Comparison of ENCODE assay signal across 12 cellular contexts in the genomic region with DNA sequence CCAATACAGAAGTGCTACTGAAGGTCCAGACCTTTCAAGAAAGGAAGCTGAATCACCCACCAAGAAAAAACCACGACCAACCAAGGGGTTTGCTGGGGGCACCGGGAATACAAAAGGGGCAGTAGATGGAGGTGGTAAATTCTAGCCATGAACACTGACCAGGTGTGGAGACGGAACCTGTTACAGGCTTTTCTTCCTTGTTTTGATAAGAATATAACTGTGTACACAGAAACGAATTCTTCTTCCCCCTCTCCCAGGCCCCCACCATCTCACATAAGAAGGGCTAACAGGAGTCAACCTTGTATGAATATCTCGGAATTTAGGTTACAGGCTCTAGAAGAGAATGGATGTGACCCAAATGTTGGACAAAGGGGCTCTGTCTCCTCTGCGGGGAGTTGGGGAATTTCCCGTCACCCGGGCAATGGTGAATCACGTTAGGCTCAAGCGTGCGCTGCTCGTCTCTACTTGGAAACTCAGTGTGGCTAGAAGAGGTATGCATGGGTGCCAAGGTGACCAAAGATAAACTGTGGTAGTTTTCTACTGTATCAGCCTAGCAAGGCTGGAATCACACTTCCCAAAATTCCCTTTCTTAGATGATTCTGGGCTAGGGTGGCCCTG.
A peak's percentile ranks its signal among the peaks of the same experiment; 100 is the strongest.
DNase-seq lines count a peak whose midpoint lies in the region; ATAC-seq, FAIRE-seq and TF ChIP-seq lines count a peak whose summit lies in the region.
"Had no signal": no experiment of that assay in that cellular context is flagged by ENCODE, and none has a peak within 500 bp of the region (broad histone marks: within the 10 kb centered on the region; RNA-seq: fewer than 3 reads in every experiment).

No MANE protein-coding gene starts in this region.

- H3K27me3 ChIP-seq in osteoblast (ENCODE audit: insufficient read depth, low read length) = no peaks in the 10 kb centered on the region

- peaks cover 17% of the 10 kb centered on the region for H3K4me1 ChIP-seq in osteoblast (ENCODE audit: insufficient read depth, low read length)

- no peaks in the 10 kb centered on the region for H3K27me3 Mint-ChIP-seq in activated CD4-positive, alpha-beta memory T cell treated with anti-CD3 and anti-CD28 coated beads for 36 hours
- peaks cover 19% of the 10 kb centered on the region for H3K27me3 Mint-ChIP-seq in activated CD4-positive, alpha-beta memory T cell treated with anti-CD3 and anti-CD28 coated beads, Interleukin-2, amount 10 ng/mL, durations not matched to agents 7 days and 5 days
- H3K27me3 Mint-ChIP-seq: type B pancreatic cell had no signal

- DNase-seq in activated CD4-positive, alpha-beta memory T cell treated with anti-CD3 and anti-CD28 coated beads for 36 hours = peak; percentile 71
- no peak for DNase-seq in activated CD4-positive, alpha-beta memory T cell treated with anti-CD3 and anti-CD28 coated beads, Interleukin-2, amount 10 ng/mL, durations not matched to agents 7 days and 5 days
- DNase-seq in RCC 7860 (ENCODE audit: low spot score) = peak; percentile 87
- DNase-seq in caudate nucleus (lab: John Stamatoyannopoulos, UW) = no peak
- no peak for DNase-seq in osteoblast (ENCODE audit: insufficient read length, low spot score, missing footprints)
- DNase-seq in NCI-H1436 treated with DMSO at 0.1 percent for 48 hours (lab: John Stamatoyannopoulos, UW) = no peak
- DNase-seq: NCI-H1105, NCI-H526 treated with DMSO at 0.1 percent for 48 hours, SHP77 treated with DMSO at 0.1 percent for 48 hours had no signal

- H3K4me1 Mint-ChIP-seq in activated CD4-positive, alpha-beta memory T cell treated with anti-CD3 and anti-CD28 coated beads for 36 hours (ENCODE audit: low read depth) = peaks cover 90% of the 10 kb centered on the region
- H3K4me1 Mint-ChIP-seq in activated CD4-positive, alpha-beta memory T cell treated with anti-CD3 and anti-CD28 coated beads, Interleukin-2, amount 10 ng/mL, durations not matched to agents 7 days and 5 days = peaks cover 73% of the 10 kb centered on the region

- H3K9me3 Mint-ChIP-seq in activated CD4-positive, alpha-beta memory T cell treated with anti-CD3 and anti-CD28 coated beads for 36 hours = no peaks in the 10 kb centered on the region
- no peaks in the 10 kb centered on the region for H3K9me3 Mint-ChIP-seq in activated CD4-positive, alpha-beta memory T cell treated with anti-CD3 and anti-CD28 coated beads, Interleukin-2, amount 10 ng/mL, durations not matched to agents 7 days and 5 days

- FAIRE-seq in RCC 7860 (lab: Jason Lieb, UNC) = peak; percentile 33

- POLR2A ChIA-PET in activated CD4-positive, alpha-beta memory T cell treated with anti-CD3 and anti-CD28 coated beads for 36 hours (lab: Charles Lee) = no interaction called here
- POLR2A ChIA-PET in activated CD4-positive, alpha-beta memory T cell treated with anti-CD3 and anti-CD28 coated beads, Interleukin-2, amount 10 ng/mL, durations not matched to agents 7 days and 5 days (lab: Charles Lee) = no interaction called here

- H4K20me1 ChIP-seq in osteoblast (ENCODE audit: insufficient read depth, low read length) = no peaks in the 10 kb centered on the region

- TF ChIP-seq CTCF in osteoblast (IDR thresholded peaks at IDR 0.05; ENCODE audit: extremely low read depth, low read depth, low read length) = no peak

- peaks cover 91% of the 10 kb centered on the region for H3K79me2 ChIP-seq in osteoblast (ENCODE audit: insufficient read depth, low read length)

- no peak for ATAC-seq in HG02763 (IDR thresholded peaks at IDR 0.05; ENCODE audit: unreplicated experiment)
- no peak for ATAC-seq in GM21619 (IDR thresholded peaks at IDR 0.05; ENCODE audit: unreplicated experiment)

- H3K4me3 ChIP-seq in osteoblast (ENCODE audit: insufficient read depth, low read length) = no peak overlapping the region

- no peak overlapping the region for H2AFZ ChIP-seq in osteoblast (ENCODE audit: low read length)

- peaks cover 85% of the 10 kb centered on the region for H3K36me3 ChIP-seq in osteoblast (ENCODE audit: insufficient read depth, low read length)

- intact Hi-C loops in activated CD4-positive, alpha-beta memory T cell treated with anti-CD3 and anti-CD28 coated beads for 36 hours (cut with micrococcal nuclease) = no loop called here

- peak overlapping the region; percentile 57 for H3K27ac Mint-ChIP-seq in activated CD4-positive, alpha-beta memory T cell treated with anti-CD3 and anti-CD28 coated beads for 36 hours
- H3K27ac Mint-ChIP-seq in activated CD4-positive, alpha-beta memory T cell treated with anti-CD3 and anti-CD28 coated beads, Interleukin-2, amount 10 ng/mL, durations not matched to agents 7 days and 5 days = no peak overlapping the region
- H3K27ac Mint-ChIP-seq: type B pancreatic cell had no signal

- H3K27ac ChIP-seq in caudate nucleus (ENCODE audit: low read depth, low read length) (peak overlapping the region; percentile 2), osteoblast (ENCODE audit: low read depth, low read length) (peak overlapping the region; percentile 72)

- H3K4me3 Mint-ChIP-seq in activated CD4-positive, alpha-beta memory T cell treated with anti-CD3 and anti-CD28 coated beads for 36 hours = no peak overlapping the region
- no peak overlapping the region for H3K4me3 Mint-ChIP-seq in activated CD4-positive, alpha-beta memory T cell treated with anti-CD3 and anti-CD28 coated beads, Interleukin-2, amount 10 ng/mL, durations not matched to agents 7 days and 5 days
- H3K4me3 Mint-ChIP-seq: type B pancreatic cell had no signal

- peaks cover 34% of the 10 kb centered on the region for H3K36me3 Mint-ChIP-seq in activated CD4-positive, alpha-beta memory T cell treated with anti-CD3 and anti-CD28 coated beads for 36 hours
- H3K36me3 Mint-ChIP-seq in activated CD4-positive, alpha-beta memory T cell treated with anti-CD3 and anti-CD28 coated beads, Interleukin-2, amount 10 ng/mL, durations not matched to agents 7 days and 5 days (ENCODE audit: low read depth) = peaks cover 19% of the 10 kb centered on the region

- H3K4me2 ChIP-seq in osteoblast (ENCODE audit: insufficient read depth, low read length) = no peak overlapping the region

- H3K9me3 ChIP-seq in osteoblast (ENCODE audit: low read depth, low read length) = no peaks in the 10 kb centered on the region

- CTCF ChIA-PET in activated CD4-positive, alpha-beta memory T cell treated with anti-CD3 and anti-CD28 coated beads for 36 hours (lab: Charles Lee) = interaction anchor here (1.4 kb wide), 1 partner anchor 50 kb away, joined by 6 read pairs; no protein-coding TSS in a partner anchor
- CTCF ChIA-PET in activated CD4-positive, alpha-beta memory T cell treated with anti-CD3 and anti-CD28 coated beads, Interleukin-2, amount 10 ng/mL, durations not matched to agents 7 days and 5 days (lab: Charles Lee) = no interaction called here

Comparison
In these comparisons a context has a peak if more than half of its experiments do, and no peak if none do; other contexts are left out.
1. DNase-seq: peak in activated CD4-positive, alpha-beta memory T cell treated with anti-CD3 and anti-CD28 coated beads for 36 hours (single experiment) and RCC 7860 (single experiment); none in activated CD4-positive, alpha-beta memory T cell treated with anti-CD3 and anti-CD28 coated beads, Interleukin-2, amount 10 ng/mL, durations not matched to agents 7 days and 5 days (single experiment), caudate nucleus (0 of 61), osteoblast (single experiment) and NCI-H1436 treated with DMSO at 0.1 percent for 48 hours (single experiment).